In the genomic region with DNA sequence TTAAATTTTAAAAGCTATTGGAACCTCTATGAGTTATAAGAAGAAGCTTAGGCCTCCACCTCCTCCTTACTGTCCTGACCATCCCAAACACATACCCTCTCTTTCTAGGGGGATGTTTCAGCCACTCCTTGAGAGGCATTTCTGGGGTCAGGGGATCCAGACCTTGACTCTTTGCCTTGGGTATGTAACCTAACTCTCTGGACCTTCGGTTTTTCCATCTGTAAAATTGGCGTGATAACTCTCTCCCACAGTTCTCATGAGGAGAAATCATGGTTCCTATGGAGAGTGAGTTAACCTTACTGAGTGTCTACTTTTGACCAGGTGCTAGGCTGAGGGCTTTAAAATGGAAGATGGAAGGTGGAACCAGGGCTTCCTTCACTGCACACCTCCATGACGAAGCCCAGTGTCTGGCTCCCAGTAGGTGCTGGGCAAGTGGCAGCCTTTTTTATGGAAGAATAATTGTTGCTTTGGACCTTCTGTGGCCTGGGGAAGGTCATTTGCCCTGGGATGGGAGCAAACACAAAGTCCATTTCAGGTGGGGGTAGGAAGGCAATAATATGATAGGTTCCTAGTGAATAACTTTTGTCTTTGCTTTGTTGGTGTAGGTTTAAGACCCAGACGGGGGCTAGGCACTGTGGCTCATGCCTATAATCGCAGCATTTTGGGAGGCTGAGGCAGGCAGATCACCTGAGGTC, we compare ENCODE assay signal across 1 cellular context.
TF ChIP-seq lines count a peak whose summit lies in the region.

No MANE protein-coding gene starts in this region.

TF ChIP-seq in liver, 16 proteins besides CTCF, POLR2A, EP300 and RAD21 (continued from another document):
- TF ChIP-seq HNF4G (IDR thresholded peaks at IDR 0.05), result no peak
- TF ChIP-seq JUND (IDR thresholded peaks at IDR 0.05), result no peak
- TF ChIP-seq YY1 (IDR thresholded peaks at IDR 0.05), result no peak
- TF ChIP-seq, protein P1, sequence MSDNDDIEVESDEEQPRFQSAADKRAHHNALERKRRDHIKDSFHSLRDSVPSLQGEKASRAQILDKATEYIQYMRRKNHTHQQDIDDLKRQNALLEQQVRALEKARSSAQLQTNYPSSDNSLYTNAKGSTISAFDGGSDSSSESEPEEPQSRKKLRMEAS (IDR thresholded peaks at IDR 0.05), result no peak
- TF ChIP-seq, protein P2, sequence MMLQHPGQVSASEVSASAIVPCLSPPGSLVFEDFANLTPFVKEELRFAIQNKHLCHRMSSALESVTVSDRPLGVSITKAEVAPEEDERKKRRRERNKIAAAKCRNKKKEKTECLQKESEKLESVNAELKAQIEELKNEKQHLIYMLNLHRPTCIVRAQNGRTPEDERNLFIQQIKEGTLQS (IDR thresholded peaks at IDR 0.05), result no peak
- TF ChIP-seq TAF1 (conservative IDR thresholded peaks at IDR 0.05), result no peak
- TF ChIP-seq RXRA (IDR thresholded peaks at IDR 0.05), result peak; percentile 46 to 58
- no peak for TF ChIP-seq FOXA2 (IDR thresholded peaks at IDR 0.05)
